8 cellular contexts compared by ENCODE assay signal in the genomic region with DNA sequence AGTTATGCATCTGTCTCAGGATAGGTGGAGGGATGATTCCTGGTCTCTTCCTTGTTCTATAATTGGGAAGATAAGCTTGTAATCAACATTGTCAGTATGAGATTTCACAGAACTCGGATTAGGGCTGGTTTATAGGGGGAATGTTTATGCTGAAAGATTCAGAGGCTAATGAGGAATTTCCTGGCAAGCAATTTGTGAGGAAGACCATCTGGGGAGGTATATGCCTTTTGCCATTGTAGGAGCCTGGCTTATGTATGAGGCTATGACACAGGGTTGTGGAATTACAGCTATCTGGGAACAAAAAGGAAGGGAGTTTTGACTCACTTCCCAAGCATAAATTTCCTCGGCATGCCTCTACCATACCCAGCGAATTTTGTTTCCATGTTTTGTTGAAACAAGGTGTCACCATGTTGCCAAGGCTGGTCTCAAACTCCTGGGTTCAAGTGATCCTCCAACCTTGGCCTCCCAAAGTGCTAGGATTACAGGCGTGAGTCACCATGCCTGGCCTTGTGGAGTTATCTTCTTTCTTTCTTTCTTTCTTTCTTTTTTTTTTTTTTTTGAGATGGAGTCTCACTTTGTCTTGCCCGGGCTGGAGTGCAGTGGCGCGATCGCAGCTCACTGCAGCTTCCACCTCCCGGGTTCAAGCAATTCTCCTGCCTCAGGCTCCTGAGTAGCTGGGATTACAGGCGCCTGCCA. TPM values are rescaled to one million over a fixed set of nuclear protein-coding genes. Genes with fewer than 3 reads are reported as not detected.
DNase-seq lines count a peak whose midpoint lies in the region; ATAC-seq, FAIRE-seq and TF ChIP-seq lines count a peak whose summit lies in the region.

No MANE protein-coding gene starts in this region.

- H2BK15ac ChIP-seq in H1 (ENCODE audit: low read length) = no peak overlapping the region

- peak overlapping the region; percentile 5; the same call in 1 of the 2 replicates for H2BK5ac ChIP-seq in H1 (ENCODE audit: low read depth, low read length)

- no peak for FAIRE-seq in H1 (lab: Jason Lieb, UNC)

- POLR2A ChIA-PET in CD8-positive, alpha-beta memory T cell (lab: Charles Lee) = interaction anchor here (2.5 kb wide), 1 partner anchor 14 kb away, joined by 17 read pairs; a partner anchor contains a TSS
- POLR2A ChIA-PET in H1 (lab: Charles Lee; ENCODE audit: partially characterized antibody) = interaction anchor here (1.0 to 19.5 kb wide), 5 partner anchors 7 to 61 kb away, joined by 3 to 722 read pairs (median 7); a partner anchor contains a TSS

- TF ChIP-seq CTCF in H1 (IDR thresholded peaks at IDR 0.05; ENCODE audit: control extremely low read depth in 1 of 3, insufficient read depth in 1 of 3, low read depth in 1 of 3, low read length in 3 of 3) (no peak), neural crest cell (conservative IDR thresholded peaks at IDR 0.05) (no peak)

- no peak for ATAC-seq in HG03135 (IDR thresholded peaks at IDR 0.05; ENCODE audit: unreplicated experiment)

- no peak overlapping the region for H2AK5ac ChIP-seq in H1 (ENCODE audit: low read depth, low read length)

- CTCF ChIA-PET in CD8-positive, alpha-beta memory T cell (lab: Charles Lee) = interaction anchor here (1.3 to 1.6 kb wide), 3 partner anchors 10 to 174 kb away, joined by 3 to 6 read pairs (median 4); a partner anchor contains a TSS
- CTCF ChIA-PET in H1 (lab: Charles Lee; ENCODE audit: partially characterized antibody) = interaction anchor here (1.0 to 1.2 kb wide), 2 partner anchors 44 to 45 kb away, joined by 3 read pairs; no protein-coding TSS in a partner anchor

- peaks cover 20% of the 10 kb centered on the region for H3K36me3 ChIP-seq in CD8-positive, alpha-beta memory T cell (ENCODE audit: insufficient read depth, low read length)
- peaks cover 9 to 20% (median 16%) of the 10 kb centered on the region in 4 experiments; a peak in 7 of 8 replicates for H3K36me3 ChIP-seq in H1 (ENCODE audit: control insufficient read depth in 2 of 4, insufficient read depth in 4 of 4, low read length in 3 of 4)

- DNase-seq in CD8-positive, alpha-beta memory T cell = no peak
- DNase-seq in NCI-H82 treated with DMSO at 0.1 percent for 48 hours (lab: John Stamatoyannopoulos, UW; ENCODE audit: unreplicated experiment) (peak; percentile 75), H1 (ENCODE audit: low read depth in 1 of 2, low spot score in 2 of 2) (no peak), neural crest cell (ENCODE audit: low read depth, low spot score) (no peak), HK-2 (ENCODE audit: unreplicated experiment) (no peak), NCI-H187 treated with DMSO at 0.1 percent for 48 hours (lab: John Stamatoyannopoulos, UW) (no peak), iPS-NIHi11 (ENCODE audit: low spot score) (no peak)

- H3K79me2 ChIP-seq in H1 (ENCODE audit: control insufficient read depth in 1 of 2, insufficient read depth in 2 of 2, low read length in 2 of 2) = peaks cover 0 to 6% of the 10 kb centered on the region in 2 experiments; a peak in 1 of 4 replicates

- H3K4ac ChIP-seq in H1 (replicated peaks; ENCODE audit: insufficient read length, low read depth, low read length) = no peak overlapping the region

- H3K27me3 ChIP-seq in CD8-positive, alpha-beta memory T cell (ENCODE audit: insufficient read depth, low read length, poor library complexity, severe bottlenecking) = no peaks in the 10 kb centered on the region
- no peaks in the 10 kb centered on the region for H3K27me3 ChIP-seq in H1 (replicated peaks in 1 of 4; ENCODE audit: control insufficient read depth in 3 of 4, extremely low read depth in 1 of 4, insufficient read depth in 3 of 4, low read length in 3 of 4)

- H3K79me1 ChIP-seq in H1 (ENCODE audit: low read depth, low read length) = no peaks in the 10 kb centered on the region

- H2BK120ac ChIP-seq in H1 (replicated peaks; ENCODE audit: low read depth, low read length) = no peak overlapping the region

- WGBS in H1 (ENCODE audit: extremely low coverage in 1 of 2, insufficient coverage in 1 of 2, insufficient read length in 1 of 2, insufficient replicate concordance in 2 of 2, low coverage in 1 of 2, low lambda C conversion rate in 2 of 2, missing lambda C conversion rate in 1 of 2), 2 experiments = 92% methylated on average over 9 of the region's 10 CpGs; no CpG with 5 or more reads in 1 of the 2 experiments

- H3K4me2 ChIP-seq in H1 (ENCODE audit: insufficient read depth in 1 of 2, low read depth in 2 of 2, low read length in 2 of 2) = no peak overlapping the region

- no peak overlapping the region; the same call in 1 of the 2 replicates for H2BK12ac ChIP-seq in H1 (ENCODE audit: low read depth, low read length)

- peaks cover 5 to 29% (median 6%) of the 10 kb centered on the region in 3 donors for H3K36me3 Mint-ChIP-seq in CD8-positive, alpha-beta memory T cell
- H3K36me3 Mint-ChIP-seq in neural crest cell (ENCODE audit: low read depth) = peaks cover 16% of the 10 kb centered on the region

- peak overlapping the region; percentile 37 to 98 (median 76) for H3K27ac Mint-ChIP-seq in CD8-positive, alpha-beta memory T cell
- no peak overlapping the region for H3K27ac Mint-ChIP-seq in neural crest cell (ENCODE audit: unreplicated experiment)

- no peak for TF ChIP-seq POLR2A in H1 (IDR thresholded peaks at IDR 0.05; ENCODE audit: control extremely low read depth in 1 of 2, low read depth in 2 of 2, low read length in 2 of 2)

- peaks cover 0 to 10% of the 10 kb centered on the region in 2 donors for H3K27me3 Mint-ChIP-seq in CD8-positive, alpha-beta memory T cell
- H3K27me3 Mint-ChIP-seq in neural crest cell (ENCODE audit: low read depth) = peaks cover 52% of the 10 kb centered on the region

- peaks cover 17 to 42% (median 29%) of the 10 kb centered on the region in 3 donors for H3K4me1 Mint-ChIP-seq in CD8-positive, alpha-beta memory T cell
- H3K4me1 Mint-ChIP-seq in neural crest cell = peaks cover 43% of the 10 kb centered on the region

- H4K8ac ChIP-seq in H1 (ENCODE audit: extremely low read depth, insufficient read depth, low read length) = no peak overlapping the region

- peaks cover 4% of the 10 kb centered on the region; the same call in 1 of the 2 replicates for H3K23me2 ChIP-seq in H1 (ENCODE audit: low read depth, low read length)

- H3K4me1 ChIP-seq in CD8-positive, alpha-beta memory T cell (ENCODE audit: insufficient read depth, low read length) = peaks cover 30% of the 10 kb centered on the region
- peaks cover 0 to 9% (median 2%) of the 10 kb centered on the region in 4 experiments; a peak in 2 of 7 replicates for H3K4me1 ChIP-seq in H1 (replicated peaks in 1 of 4; ENCODE audit: control insufficient read depth in 3 of 4, insufficient read depth in 4 of 4, low read length in 3 of 4)

- H3K18ac ChIP-seq in H1 (ENCODE audit: extremely low read depth, low read length) = no peak overlapping the region

- no peak overlapping the region for H3K4me3 ChIP-seq in CD8-positive, alpha-beta memory T cell (ENCODE audit: low read length)
- no peak overlapping the region for H3K4me3 ChIP-seq in H1 (ENCODE audit: extremely low read depth in 1 of 4, insufficient read depth in 2 of 4, low read depth in 3 of 4, low read length in 4 of 4)

- H4K5ac ChIP-seq in H1 (ENCODE audit: insufficient read length, low read depth, low read length) = no peak overlapping the region

- H3K9me3 Mint-ChIP-seq in CD8-positive, alpha-beta memory T cell = no peaks in the 10 kb centered on the region
- no peaks in the 10 kb centered on the region for H3K9me3 Mint-ChIP-seq in neural crest cell

- H3K23ac ChIP-seq in H1 (ENCODE audit: insufficient read length) = no peak overlapping the region

- TF ChIP-seq RAD21 in H1 (IDR thresholded peaks at IDR 0.05 in 1 of 2, conservative IDR thresholded peaks at IDR 0.05 in 1 of 2; ENCODE audit: low read depth in 2 of 2, low read length in 2 of 2) = no peak

- H4K91ac ChIP-seq in H1 (replicated peaks; ENCODE audit: insufficient read length, low read length) = no peak overlapping the region

- H3K4me3 Mint-ChIP-seq in CD8-positive, alpha-beta memory T cell = peak overlapping the region; percentile 30 to 67 (median 53)
- peak overlapping the region; percentile 99 for H3K4me3 Mint-ChIP-seq in neural crest cell

- no peak overlapping the region for H3K27ac ChIP-seq in CD8-positive, alpha-beta memory T cell (ENCODE audit: low read depth, low read length)
- no peak overlapping the region for H3K27ac ChIP-seq in H1 (ENCODE audit: low read depth, low read length)

- H2BK20ac ChIP-seq in H1 (ENCODE audit: low read length) = no peak overlapping the region; the same call in 1 of the 2 replicates

- H3K9me3 ChIP-seq in CD8-positive, alpha-beta memory T cell (ENCODE audit: low read length) = no peaks in the 10 kb centered on the region
- no peaks in the 10 kb centered on the region for H3K9me3 ChIP-seq in H1 (ENCODE audit: insufficient read depth in 2 of 2, low read depth in 1 of 2, low read length in 1 of 2)

- no peak overlapping the region for H3K9ac ChIP-seq in H1 (replicated peaks in 1 of 4; ENCODE audit: extremely low read depth in 1 of 4, low read depth in 3 of 4, low read length in 3 of 4)

- H3K56ac ChIP-seq in H1 (replicated peaks; ENCODE audit: insufficient read length, low read depth, low read length) = no peak overlapping the region

- H4K20me1 ChIP-seq in H1 (replicated peaks in 1 of 2; ENCODE audit: control insufficient read depth in 1 of 2, insufficient read depth in 2 of 2, low read length in 2 of 2) = peaks cover 2 to 3% of the 10 kb centered on the region in 2 experiments

- H3K14ac ChIP-seq in H1 (ENCODE audit: insufficient read length) = no peak overlapping the region

- H2AFZ ChIP-seq in H1 (ENCODE audit: low read length) = no peak overlapping the region

- no peak for TF ChIP-seq EP300 in H1 (IDR thresholded peaks at IDR 0.05; ENCODE audit: borderline replicate concordance in 1 of 2, low read depth in 2 of 2, low read length in 2 of 2)

RNA-seq across cellular contexts. Expression of a gene that starts 1.6 kb away (rescaled TPM):
- total RNA-seq in CD8-positive, alpha-beta memory T cell = 100 to 1,000 TPM; 110 to 111 TPM
- polyA plus RNA-seq in CD8-positive, alpha-beta memory T cell = 144 TPM
- 127 and 128 TPM in 2 replicates for total RNA-seq in H1 (2021; fragmentation: NEBNext Ultra II Directional; extraction: Animal tissue kit (Norgen Biotek cat#: 25700))
- 159 and 225 TPM in 2 replicates for polyA plus RNA-seq in H1 (2011; rRNA removed)
- 182 TPM for polyA plus RNA-seq in H1 (2011; cell fraction: cytosol; rRNA removed)
- 125 TPM for polyA plus RNA-seq in H1 (2011; cell fraction: nucleus; rRNA removed)
- 126 to 168 TPM (median 164 TPM) in 4 replicates for polyA plus RNA-seq in H1 (2012, experiment 1 of 2)
- 93.7 TPM for polyA plus RNA-seq in H1 (2012, experiment 2 of 2)
- polyA plus RNA-seq in H1 (2013, experiment 1 of 2) = 98.9 TPM
- polyA plus RNA-seq in H1 (2013, experiment 2 of 2) = 103 TPM
- polyA minus RNA-seq in H1 (2011; rRNA and poly(A)+ RNA removed) = 154 and 162 TPM in 2 replicates
- polyA minus RNA-seq in H1 (2011; cell fraction: cytosol; rRNA and poly(A)+ RNA removed) = 75.1 TPM
- 66.5 TPM for polyA minus RNA-seq in H1 (2011; cell fraction: nucleus; rRNA and poly(A)+ RNA removed)
- 142 and 160 TPM in 2 replicates for total RNA-seq in neural crest cell

RNA-seq across cellular contexts. Expression of a gene that starts 5.7 kb away (rescaled TPM):
- 10 to 100 TPM; 26.8 to 27.9 TPM for total RNA-seq in CD8-positive, alpha-beta memory T cell
- polyA plus RNA-seq in CD8-positive, alpha-beta memory T cell = 29.8 TPM
- 49.1 and 50.7 TPM in 2 replicates for total RNA-seq in H1 (2021; fragmentation: NEBNext Ultra II Directional; extraction: Animal tissue kit (Norgen Biotek cat#: 25700))
- polyA plus RNA-seq in H1 (2011; rRNA removed) = 21.3 and 26.9 TPM in 2 replicates
- 33.8 TPM for polyA plus RNA-seq in H1 (2011; cell fraction: cytosol; rRNA removed)
- polyA plus RNA-seq in H1 (2011; cell fraction: nucleus; rRNA removed) = 58.8 TPM
- polyA plus RNA-seq in H1 (2012, experiment 1 of 2) = 33.0 to 39.4 TPM (median 38.3 TPM) in 4 replicates
- polyA plus RNA-seq in H1 (2012, experiment 2 of 2) = 17.4 TPM
- 55.9 TPM for polyA plus RNA-seq in H1 (2013, experiment 1 of 2)
- 49.7 TPM for polyA plus RNA-seq in H1 (2013, experiment 2 of 2)
- polyA minus RNA-seq in H1 (2011; rRNA and poly(A)+ RNA removed) = 73.2 and 75.3 TPM in 2 replicates
- 24.1 TPM for polyA minus RNA-seq in H1 (2011; cell fraction: cytosol; rRNA and poly(A)+ RNA removed)
- 97.8 TPM for polyA minus RNA-seq in H1 (2011; cell fraction: nucleus; rRNA and poly(A)+ RNA removed)
- total RNA-seq in neural crest cell = 67.1 and 72.3 TPM in 2 replicates

RNA-seq across cellular contexts. Expression of a gene that starts 14.0 kb away (rescaled TPM):
- 100 to 1,000 TPM; 440 to 452 TPM for total RNA-seq in CD8-positive, alpha-beta memory T cell
- polyA plus RNA-seq in CD8-positive, alpha-beta memory T cell = 28.9 TPM
- total RNA-seq in H1 (2021; fragmentation: NEBNext Ultra II Directional; extraction: Animal tissue kit (Norgen Biotek cat#: 25700)) = 339 and 344 TPM in 2 replicates
- polyA plus RNA-seq in H1 (2011; rRNA removed) = 313 and 394 TPM in 2 replicates
- polyA plus RNA-seq in H1 (2011; cell fraction: cytosol; rRNA removed) = 370 TPM
- polyA plus RNA-seq in H1 (2011; cell fraction: nucleus; rRNA removed) = 732 TPM
- polyA plus RNA-seq in H1 (2012, experiment 1 of 2) = 297 to 387 TPM (median 352 TPM) in 4 replicates
- 212 TPM for polyA plus RNA-seq in H1 (2012, experiment 2 of 2)
- polyA plus RNA-seq in H1 (2013, experiment 1 of 2) = 254 TPM
- 229 TPM for polyA plus RNA-seq in H1 (2013, experiment 2 of 2)
- 344 and 385 TPM in 2 replicates for polyA minus RNA-seq in H1 (2011; rRNA and poly(A)+ RNA removed)
- polyA minus RNA-seq in H1 (2011; cell fraction: cytosol; rRNA and poly(A)+ RNA removed) = 320 TPM
- 348 TPM for polyA minus RNA-seq in H1 (2011; cell fraction: nucleus; rRNA and poly(A)+ RNA removed)
- total RNA-seq in neural crest cell = 420 and 426 TPM in 2 replicates

RNA-seq across cellular contexts. Expression of a gene that starts 14.2 kb away (rescaled TPM):
- 10 to 100 TPM; 13.8 to 17.3 TPM for total RNA-seq in CD8-positive, alpha-beta memory T cell
- polyA plus RNA-seq in CD8-positive, alpha-beta memory T cell = 5.2 TPM
- 15.2 and 15.8 TPM in 2 replicates for total RNA-seq in H1 (2021; fragmentation: NEBNext Ultra II Directional; extraction: Animal tissue kit (Norgen Biotek cat#: 25700))
- polyA plus RNA-seq in H1 (2011; rRNA removed) = 15.9 and 16.6 TPM in 2 replicates
- polyA plus RNA-seq in H1 (2011; cell fraction: cytosol; rRNA removed) = 12.1 TPM
- polyA plus RNA-seq in H1 (2011; cell fraction: nucleus; rRNA removed) = 38.5 TPM
- polyA plus RNA-seq in H1 (2012, experiment 1 of 2) = 14.4 to 21.1 TPM (median 19.3 TPM) in 4 replicates
- polyA plus RNA-seq in H1 (2012, experiment 2 of 2) = 19.6 TPM
- polyA plus RNA-seq in H1 (2013, experiment 1 of 2) = 10.8 TPM
- polyA plus RNA-seq in H1 (2013, experiment 2 of 2) = 11.6 TPM
- polyA minus RNA-seq in H1 (2011; rRNA and poly(A)+ RNA removed) = 12.8 and 16.5 TPM in 2 replicates
- 8.6 TPM for polyA minus RNA-seq in H1 (2011; cell fraction: cytosol; rRNA and poly(A)+ RNA removed)
- 12.6 TPM for polyA minus RNA-seq in H1 (2011; cell fraction: nucleus; rRNA and poly(A)+ RNA removed)
- 22.6 and 23.6 TPM in 2 replicates for total RNA-seq in neural crest cell

RNA-seq across cellular contexts. Expression of a gene that starts 32.0 kb away (rescaled TPM):
- 10 to 100 TPM; 75.7 to 82.3 TPM for total RNA-seq in CD8-positive, alpha-beta memory T cell
- polyA plus RNA-seq in CD8-positive, alpha-beta memory T cell = 39.8 TPM
- total RNA-seq in H1 (2021; fragmentation: NEBNext Ultra II Directional; extraction: Animal tissue kit (Norgen Biotek cat#: 25700)) = 101 and 109 TPM in 2 replicates
- polyA plus RNA-seq in H1 (2011; rRNA removed) = 66.7 and 113 TPM in 2 replicates
- 29.4 TPM for polyA plus RNA-seq in H1 (2011; cell fraction: cytosol; rRNA removed)
- polyA plus RNA-seq in H1 (2011; cell fraction: nucleus; rRNA removed) = 79.1 TPM
- 71.9 to 120 TPM (median 110 TPM) in 4 replicates for polyA plus RNA-seq in H1 (2012, experiment 1 of 2)
- polyA plus RNA-seq in H1 (2012, experiment 2 of 2) = 110 TPM
- 68.1 TPM for polyA plus RNA-seq in H1 (2013, experiment 1 of 2)
- polyA plus RNA-seq in H1 (2013, experiment 2 of 2) = 69.5 TPM
- 37.5 and 55.6 TPM in 2 replicates for polyA minus RNA-seq in H1 (2011; rRNA and poly(A)+ RNA removed)
- 42.3 TPM for polyA minus RNA-seq in H1 (2011; cell fraction: cytosol; rRNA and poly(A)+ RNA removed)
- polyA minus RNA-seq in H1 (2011; cell fraction: nucleus; rRNA and poly(A)+ RNA removed) = 32.4 TPM
- 82.0 and 88.9 TPM in 2 replicates for total RNA-seq in neural crest cell
